ENCODE assay signal across 18 cellular contexts in the genomic region with DNA sequence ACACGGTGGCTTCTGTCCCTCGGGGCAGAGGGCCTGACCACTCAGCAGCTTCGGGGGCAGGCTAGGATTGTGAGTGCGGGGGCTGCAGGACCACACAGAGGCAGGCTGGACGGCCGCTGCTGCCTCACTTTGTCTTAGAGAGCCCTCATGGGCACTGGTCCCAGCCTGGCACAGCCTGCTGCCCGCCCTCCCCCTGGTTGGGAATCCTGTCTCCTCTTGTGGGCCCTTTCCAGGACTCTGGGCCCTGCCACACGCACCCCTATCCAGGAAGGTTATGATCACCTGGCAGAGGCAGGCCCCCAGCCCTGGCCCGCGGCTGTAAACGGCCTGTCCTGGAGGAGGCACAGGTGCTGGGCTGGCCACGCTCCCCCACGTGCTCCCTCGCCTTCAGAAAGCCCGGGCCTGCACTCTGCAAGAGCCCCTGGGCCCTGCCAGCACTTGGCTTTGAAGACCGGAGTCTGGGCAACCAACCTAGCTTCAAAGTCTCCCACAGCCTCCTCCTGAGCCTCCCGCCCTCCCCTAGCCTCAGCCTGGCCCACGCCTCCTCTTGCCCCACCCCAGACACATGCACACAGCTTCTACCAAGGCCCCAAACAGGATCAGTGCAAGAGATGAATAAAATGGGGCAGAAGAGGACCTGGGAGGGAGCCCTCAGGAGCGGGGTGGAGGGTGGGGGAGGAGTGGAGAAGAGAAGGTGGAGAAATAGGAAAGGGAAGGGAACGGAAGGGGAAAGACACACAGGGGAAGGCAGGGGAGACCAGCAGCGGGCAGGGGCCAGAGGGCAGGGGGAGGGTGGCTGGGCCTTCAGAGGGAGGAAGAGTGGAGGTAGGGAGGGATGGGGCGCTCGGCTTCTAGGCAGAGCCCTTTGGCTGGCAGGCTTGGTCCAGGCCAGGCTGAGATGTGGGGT. TPM values are rescaled to one million over a fixed set of nuclear protein-coding genes. Genes with fewer than 3 reads are reported as not detected.
"Had no signal": no experiment of that assay in that cellular context is flagged by ENCODE, and none has a peak within 500 bp of the region (broad histone marks: within the 10 kb centered on the region; RNA-seq: fewer than 3 reads in every experiment).

No MANE protein-coding gene starts in this region.

- DNase-seq: activated CD4-positive, alpha-beta T cell treated with anti-CD3 and anti-CD28 coated beads, Interleukin-2, amount 50 U/mL, for 4 hours; activated CD4-positive, CD25-positive, alpha-beta regulatory T cell treated with anti-CD3 and anti-CD28 coated beads, Interleukin-2, amount 50 U/mL, for 72 hours; activated effector memory CD4-positive, alpha-beta T cell treated with anti-CD3 and anti-CD28 coated beads, Interleukin-2, amount 50 U/mL, for 16 hours; activated naive CD8-positive, alpha-beta T cell treated with anti-CD3 and anti-CD28 coated beads for 36 hours; activated T-cell treated with anti-CD3 and anti-CD28 coated beads, Interleukin-2, amount 50 U/mL, for 4 hours; colonic mucosa; gastrocnemius medialis; hippocampal formation; mucosa of descending colon; stimulated activated CD4-positive, alpha-beta T cell treated with anti-CD3 and anti-CD28 coated beads, Interleukin-4, amount 100 ng/mL, for 1 hour; stimulated activated naive CD8-positive, alpha-beta T cell treated with anti-CD3 and anti-CD28 coated beads, Interleukin-15, amount 100 ng/mL, for 72 hours; SW 1271; T-helper 9 cell had no signal

- H3K27ac Mint-ChIP-seq: activated naive CD8-positive, alpha-beta T cell treated with anti-CD3 and anti-CD28 coated beads for 36 hours; natural killer cell treated with Interleukin-12 subunit alpha and Interleukin-12 subunit beta and Interleukin-15 and Interleukin-18, amount 100 ng/mL, for 72 hours had no signal

- H3K4me3 ChIP-seq: ascending aorta, colonic mucosa, gastrocnemius medialis, mucosa of descending colon, thoracic aorta had no signal

- H3K4me1 ChIP-seq: ascending aorta, colonic mucosa, gastrocnemius medialis had no signal

- H3K4me3 Mint-ChIP-seq: activated naive CD8-positive, alpha-beta T cell treated with anti-CD3 and anti-CD28 coated beads for 36 hours; activated T-cell treated with anti-CD3 and anti-CD28 coated beads, Interleukin-2, amount 50 U/mL, for 4 hours; natural killer cell treated with Interleukin-12 subunit alpha and Interleukin-12 subunit beta and Interleukin-15 and Interleukin-18, amount 100 ng/mL, for 72 hours; stimulated activated naive CD8-positive, alpha-beta T cell treated with anti-CD3 and anti-CD28 coated beads, Interleukin-15, amount 100 ng/mL, for 72 hours had no signal

- H3K36me3 Mint-ChIP-seq: activated naive CD8-positive, alpha-beta T cell treated with anti-CD3 and anti-CD28 coated beads for 36 hours; natural killer cell treated with Interleukin-12 subunit alpha and Interleukin-12 subunit beta and Interleukin-15 and Interleukin-18, amount 100 ng/mL, for 72 hours had no signal

- H3K27me3 ChIP-seq: ascending aorta had no signal

- H3K27ac ChIP-seq: ascending aorta, colonic mucosa, gastrocnemius medialis, thoracic aorta had no signal

- H3K9me3 ChIP-seq: ascending aorta, colonic mucosa, gastrocnemius medialis, mucosa of descending colon, thoracic aorta had no signal

- H3K36me3 ChIP-seq: ascending aorta, colonic mucosa, gastrocnemius medialis, thoracic aorta had no signal

- H3K9me3 Mint-ChIP-seq: activated naive CD8-positive, alpha-beta T cell treated with anti-CD3 and anti-CD28 coated beads for 36 hours; activated T-cell treated with anti-CD3 and anti-CD28 coated beads, Interleukin-2, amount 50 U/mL, for 4 hours; natural killer cell treated with Interleukin-12 subunit alpha and Interleukin-12 subunit beta and Interleukin-15 and Interleukin-18, amount 100 ng/mL, for 72 hours; stimulated activated naive CD8-positive, alpha-beta T cell treated with anti-CD3 and anti-CD28 coated beads, Interleukin-15, amount 100 ng/mL, for 72 hours had no signal

- ATAC-seq: activated T-cell treated with anti-CD3 and anti-CD28 coated beads, Interleukin-2, amount 50 U/mL, for 4 hours; gastrocnemius medialis; mucosa of descending colon; natural killer cell treated with Interleukin-12 subunit alpha and Interleukin-12 subunit beta and Interleukin-15 and Interleukin-18, amount 100 ng/mL, for 72 hours; stimulated activated naive CD8-positive, alpha-beta T cell treated with anti-CD3 and anti-CD28 coated beads, Interleukin-15, amount 100 ng/mL, for 72 hours had no signal

RNA-seq across cellular contexts. Expression of a gene that starts 31.0 kb away (rescaled TPM):
- total RNA-seq: activated naive CD8-positive, alpha-beta T cell treated with anti-CD3 and anti-CD28 coated beads for 36 hours; natural killer cell treated with Interleukin-12 subunit alpha and Interleukin-12 subunit beta and Interleukin-15 and Interleukin-18, amount 100 ng/mL, for 72 hours had no signal

RNA-seq across cellular contexts. Expression of a gene that starts 41.4 kb away (rescaled TPM):
- total RNA-seq: activated naive CD8-positive, alpha-beta T cell treated with anti-CD3 and anti-CD28 coated beads for 36 hours; activated T-cell treated with anti-CD3 and anti-CD28 coated beads, Interleukin-2, amount 50 U/mL, for 4 hours; lung microvascular endothelial cell; natural killer cell treated with Interleukin-12 subunit alpha and Interleukin-12 subunit beta and Interleukin-15 and Interleukin-18, amount 100 ng/mL, for 72 hours; pulmonary artery endothelial cell had no signal
